In the genomic region with DNA sequence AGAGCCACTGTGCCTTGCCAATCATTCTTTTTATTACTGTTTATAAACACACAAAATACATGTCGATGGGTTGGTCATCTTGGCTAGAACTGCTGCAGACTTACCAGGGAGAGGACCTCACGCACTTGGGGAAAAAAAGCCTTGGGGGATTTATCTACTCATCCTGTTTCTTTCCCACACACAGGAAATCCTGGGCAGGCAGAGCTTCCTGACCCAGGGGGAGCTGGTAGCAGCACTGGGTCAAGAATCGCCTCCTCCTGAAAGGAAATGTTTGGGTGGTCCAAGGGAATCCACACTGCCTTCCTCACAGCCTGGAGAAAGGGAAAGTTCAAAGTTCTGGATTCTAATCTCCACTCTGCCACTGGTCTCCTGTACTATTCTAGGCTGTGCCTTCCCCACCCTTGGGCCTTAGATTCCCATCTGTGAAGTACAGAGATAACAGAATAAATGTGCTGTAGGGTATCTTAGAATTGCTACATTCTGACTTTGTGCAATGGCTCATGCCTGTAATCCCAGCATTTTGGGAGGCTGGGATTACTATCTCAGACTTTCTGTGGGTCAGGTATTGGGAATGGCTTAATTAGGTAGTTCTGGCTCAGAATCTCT, we compare ENCODE assay signal across 1 cellular context.
TF ChIP-seq lines count a peak whose summit lies in the region.

No MANE protein-coding gene starts in this region.

TF ChIP-seq in HepG2, 621 proteins besides CTCF, POLR2A, EP300 and RAD21:
- TF ChIP-seq RXRB (CRISPR knock-in tag; IDR thresholded peaks at IDR 0.05; ENCODE audit: borderline replicate concordance) (no peak), PHF5A (CRISPR knock-in tag; IDR thresholded peaks at IDR 0.05; ENCODE audit: low read depth, unreplicated experiment) (no peak), TP53 (CRISPR knock-in tag; conservative IDR thresholded peaks at IDR 0.05) (no peak), SIN3A (IDR thresholded peaks at IDR 0.05; ENCODE audit: borderline replicate concordance, low read depth, low read length) (no peak), SKI (IDR thresholded peaks at IDR 0.05; ENCODE audit: partially characterized antibody) (no peak)
